Comparison of ENCODE assay signal across 19 cellular contexts in genomic region chr11:66708701-66709100, GRCh38. TPM values are rescaled to one million over a fixed set of nuclear protein-coding genes. Genes with fewer than 3 reads are reported as not detected.
DNase-seq lines count a peak whose midpoint lies in the region; ATAC-seq and TF ChIP-seq lines count a peak whose summit lies in the region.
"Had no signal": no experiment of that assay in that cellular context is flagged by ENCODE, and none has a peak within 500 bp of the region (broad histone marks: within the 10 kb centered on the region; RNA-seq: fewer than 3 reads in every experiment).

No MANE protein-coding gene starts in this region.

- H3K23ac ChIP-seq in neuronal stem cell (ENCODE audit: low read depth, low read length, poor library complexity), result peak overlapping the region; percentile 55

- H3K36me3 Mint-ChIP-seq in glutamatergic neuron (ENCODE audit: unreplicated experiment), result peaks cover 3% of the 10 kb centered on the region
- H3K36me3 Mint-ChIP-seq: CD4-positive, alpha-beta memory T cell had no signal

- DNase-seq in CMK (ENCODE audit: low read depth) (peak; percentile 38), RWPE1 (ENCODE audit: low spot score) (no peak), glutamatergic neuron (no peak), neuronal stem cell (ENCODE audit: low spot score) (no peak), HuH-7 (ENCODE audit: low spot score) (no peak), T-helper 1 cell (no peak), thyroid gland (no peak)
- DNase-seq: 8988T; ACHN; C1 segment of cervical spinal cord; Caco-2; CD4-positive, alpha-beta memory T cell; DMS153; DND-41; HFFc6 had no signal

- H3K9me3 ChIP-seq in neuronal stem cell (replicated peaks in 1 of 2; ENCODE audit: control insufficient read depth in 2 of 2, insufficient read depth in 1 of 2, low read depth in 1 of 2, low read length in 2 of 2) (no peaks in the 10 kb centered on the region), thyroid gland (no peaks in the 10 kb centered on the region)
- H3K9me3 ChIP-seq: A549, Caco-2, HAP-1 had no signal

- H2BK120ac ChIP-seq in neuronal stem cell (ENCODE audit: low read depth, low read length), result no peak overlapping the region

- H3K4me1 ChIP-seq in neuronal stem cell (ENCODE audit: control insufficient read depth in 2 of 2, insufficient read depth in 1 of 2, low read depth in 1 of 2, low read length in 2 of 2), result no peaks in the 10 kb centered on the region
- no peaks in the 10 kb centered on the region for H3K4me1 ChIP-seq in thyroid gland
- H3K4me1 ChIP-seq: A549, Caco-2, HAP-1 had no signal

- no peak overlapping the region for H2BK12ac ChIP-seq in neuronal stem cell (ENCODE audit: low read length)

- no peak overlapping the region for H4K91ac ChIP-seq in neuronal stem cell (ENCODE audit: low read depth, low read length, poor library complexity)

- intact Hi-C loops in thyroid gland (cut with DNase I), result no loop called here

- no peak overlapping the region for H2BK15ac ChIP-seq in neuronal stem cell (ENCODE audit: low read length)

- TF ChIP-seq POLR2A in GM18505 (IDR thresholded peaks at IDR 0.05; ENCODE audit: borderline replicate concordance, extremely low read depth, insufficient read depth, insufficient read length) (no peak), thyroid gland (IDR thresholded peaks at IDR 0.05) (no peak)

- H4K8ac ChIP-seq in neuronal stem cell (ENCODE audit: low read depth, low read length), result no peak overlapping the region

- CTCF ChIA-PET in RWPE1 (lab: Yijun Ruan, JAX), result interaction anchor here (0.7 kb wide), 1 partner anchor 75 kb away, joined by 3 read pairs; no protein-coding TSS in a partner anchor

- H2BK5ac ChIP-seq in neuronal stem cell (ENCODE audit: low read length), result no peak overlapping the region

- ATAC-seq in GM18505 (IDR thresholded peaks at IDR 0.05; ENCODE audit: unreplicated experiment), result no peak
- ATAC-seq: A549, GM23338 had no signal

- no peak overlapping the region for H2AFZ ChIP-seq in neuronal stem cell (ENCODE audit: low read length)
- H2AFZ ChIP-seq: GM23338 had no signal

- TF ChIP-seq CTCF in RWPE1 (conservative IDR thresholded peaks at IDR 0.05; ENCODE audit: low read depth), result no peak
- TF ChIP-seq CTCF in glutamatergic neuron (IDR thresholded peaks at IDR 0.05; ENCODE audit: partially characterized antibody, unreplicated experiment), result no peak
- TF ChIP-seq CTCF in thyroid gland (IDR thresholded peaks at IDR 0.05), result no peak

- H3K4me2 ChIP-seq in neuronal stem cell (ENCODE audit: insufficient read depth, low read length, poor library complexity, severe bottlenecking), result no peak overlapping the region
- H3K4me2 ChIP-seq: A549, GM23338 had no signal

- no peak overlapping the region for H3K4me3 Mint-ChIP-seq in glutamatergic neuron (ENCODE audit: unreplicated experiment)
- H3K4me3 Mint-ChIP-seq: CD4-positive, alpha-beta memory T cell; GM23338; HFFc6 had no signal

- no peak overlapping the region for H3K14ac ChIP-seq in neuronal stem cell (ENCODE audit: low read length)

- POLR2A ChIA-PET in RWPE1 (lab: Yijun Ruan, JAX; ENCODE audit: low non-redundant PET), result no interaction called here

- no peak overlapping the region for H3K9ac ChIP-seq in neuronal stem cell (ENCODE audit: low read depth, low read length, poor library complexity)

- no peak overlapping the region for H3K4ac ChIP-seq in neuronal stem cell (ENCODE audit: low read length)

- H3K27ac ChIP-seq in RWPE1 (peak overlapping the region; percentile 84), neuronal stem cell (replicated peaks; ENCODE audit: low read length) (no peak overlapping the region), thyroid gland (no peak overlapping the region)
- H3K27ac ChIP-seq: A549 had no signal

- H3K27ac Mint-ChIP-seq in glutamatergic neuron (ENCODE audit: unreplicated experiment), result peak overlapping the region; percentile 52
- H3K27ac Mint-ChIP-seq: CD4-positive, alpha-beta memory T cell; GM23338; HFFc6 had no signal

- no peak overlapping the region for H2AK5ac ChIP-seq in neuronal stem cell (ENCODE audit: low read depth, low read length)

- peaks cover 2% of the 10 kb centered on the region for H3K79me1 ChIP-seq in neuronal stem cell (ENCODE audit: low read depth, low read length)

- no peaks in the 10 kb centered on the region for H3K4me1 Mint-ChIP-seq in glutamatergic neuron (ENCODE audit: low read depth, unreplicated experiment)
- H3K4me1 Mint-ChIP-seq: CD4-positive, alpha-beta memory T cell; GM23338 had no signal

- no CpG with 5 or more reads among the region's 14 CpGs for WGBS in neuronal stem cell (ENCODE audit: extremely low coverage in 2 of 2, insufficient read length in 2 of 2, insufficient replicate concordance in 1 of 2), 2 donors
- WGBS in thyroid gland, 2 donors, result 95 to 96% methylated on average over 13 to 14 of the region's 14 CpGs

- no peaks in the 10 kb centered on the region for H3K27me3 ChIP-seq in neuronal stem cell (ENCODE audit: control insufficient read depth in 3 of 3, insufficient read depth in 3 of 3, low read depth in 1 of 3, low read length in 3 of 3)
- no peaks in the 10 kb centered on the region for H3K27me3 ChIP-seq in thyroid gland

- no peak overlapping the region for H3K18ac ChIP-seq in neuronal stem cell (ENCODE audit: low read length)

- H3K4me3 ChIP-seq in neuronal stem cell (ENCODE audit: low read length in 2 of 2) (no peak overlapping the region), thyroid gland (replicated peaks in 1 of 3) (no peak overlapping the region)
- H3K4me3 ChIP-seq: A549, GM23338, HAP-1 had no signal

- H3K9me3 Mint-ChIP-seq in glutamatergic neuron (ENCODE audit: unreplicated experiment), result peaks cover 8% of the 10 kb centered on the region
- H3K9me3 Mint-ChIP-seq: GM23338, HFFc6 had no signal

- H3K36me3 ChIP-seq in neuronal stem cell (replicated peaks in 1 of 2; ENCODE audit: control insufficient read depth in 2 of 2, insufficient read depth in 2 of 2, low read length in 2 of 2) (peaks cover 36 to 83% of the 10 kb centered on the region in 2 donors), thyroid gland (no peaks in the 10 kb centered on the region)

- peaks cover 6% of the 10 kb centered on the region for H3K27me3 Mint-ChIP-seq in glutamatergic neuron (ENCODE audit: unreplicated experiment)

RNA-seq across cellular contexts. Expression of gene SPTBN2, which starts 20.3 kb away (rescaled TPM):
- total RNA-seq in glutamatergic neuron (ENCODE audit: unreplicated experiment) (371 TPM), thyroid gland (1 to 10 TPM in 2 of 4 donors, under 1 TPM in 2; 0.25 to 1.6 (median 0.83) TPM)
- polyA plus RNA-seq in neuronal stem cell (2013, experiment 1 of 2), result 22.0 TPM
- polyA plus RNA-seq in neuronal stem cell (2013, experiment 2 of 2), result 21.8 TPM
- total RNA-seq: CD4-positive, alpha-beta memory T cell had no signal
- polyA plus RNA-seq: CD4-positive, alpha-beta memory T cell had no signal

RNA-seq across cellular contexts. Expression of gene RBM4B, which starts 31.0 kb away (rescaled TPM):
- 61.2 TPM for total RNA-seq in glutamatergic neuron (ENCODE audit: unreplicated experiment)
- polyA plus RNA-seq in neuronal stem cell (2013, experiment 1 of 2), result 19.8 TPM
- 20.3 TPM for polyA plus RNA-seq in neuronal stem cell (2013, experiment 2 of 2)
- 10 to 100 TPM; 16.6 to 24.7 (median 24.2) TPM for total RNA-seq in thyroid gland

Comparison
In these comparisons a context has a peak if more than half of its experiments do, and no peak if none do; other contexts are left out.
1. RNA of gene SPTBN2, which starts 20.3 kb away (total RNA-seq): 371 TPM in glutamatergic neuron (single experiment); 0.25 to 1.6 TPM in thyroid gland; every median in the first group is over 100 times any median in the second.